Comparison of ENCODE assay signal across 1 cellular context in the genomic region with DNA sequence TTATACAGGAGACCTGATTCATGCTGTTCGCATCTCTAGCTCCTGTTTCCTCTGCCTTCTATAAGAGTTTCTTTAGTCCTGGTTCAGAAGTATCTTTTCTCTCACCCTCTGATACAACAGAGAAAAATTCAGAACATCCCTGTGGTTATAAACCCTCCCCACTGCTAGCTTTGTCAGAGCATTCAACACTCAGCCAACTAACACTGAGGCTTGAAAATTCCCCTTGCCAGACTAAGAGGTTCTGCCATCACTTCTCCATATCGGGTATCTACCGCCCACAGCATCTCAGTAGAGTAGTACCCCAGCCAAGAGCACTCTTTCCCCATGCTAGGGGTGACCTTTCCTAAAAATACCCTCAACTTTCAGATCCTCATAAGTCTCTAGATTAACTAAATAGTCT.
TF ChIP-seq lines count a peak whose summit lies in the region.

No MANE protein-coding gene starts in this region.

TF ChIP-seq in WTC11, 78 proteins besides CTCF, POLR2A, EP300 and RAD21 (continued from another document):
- TF ChIP-seq, protein P1, sequence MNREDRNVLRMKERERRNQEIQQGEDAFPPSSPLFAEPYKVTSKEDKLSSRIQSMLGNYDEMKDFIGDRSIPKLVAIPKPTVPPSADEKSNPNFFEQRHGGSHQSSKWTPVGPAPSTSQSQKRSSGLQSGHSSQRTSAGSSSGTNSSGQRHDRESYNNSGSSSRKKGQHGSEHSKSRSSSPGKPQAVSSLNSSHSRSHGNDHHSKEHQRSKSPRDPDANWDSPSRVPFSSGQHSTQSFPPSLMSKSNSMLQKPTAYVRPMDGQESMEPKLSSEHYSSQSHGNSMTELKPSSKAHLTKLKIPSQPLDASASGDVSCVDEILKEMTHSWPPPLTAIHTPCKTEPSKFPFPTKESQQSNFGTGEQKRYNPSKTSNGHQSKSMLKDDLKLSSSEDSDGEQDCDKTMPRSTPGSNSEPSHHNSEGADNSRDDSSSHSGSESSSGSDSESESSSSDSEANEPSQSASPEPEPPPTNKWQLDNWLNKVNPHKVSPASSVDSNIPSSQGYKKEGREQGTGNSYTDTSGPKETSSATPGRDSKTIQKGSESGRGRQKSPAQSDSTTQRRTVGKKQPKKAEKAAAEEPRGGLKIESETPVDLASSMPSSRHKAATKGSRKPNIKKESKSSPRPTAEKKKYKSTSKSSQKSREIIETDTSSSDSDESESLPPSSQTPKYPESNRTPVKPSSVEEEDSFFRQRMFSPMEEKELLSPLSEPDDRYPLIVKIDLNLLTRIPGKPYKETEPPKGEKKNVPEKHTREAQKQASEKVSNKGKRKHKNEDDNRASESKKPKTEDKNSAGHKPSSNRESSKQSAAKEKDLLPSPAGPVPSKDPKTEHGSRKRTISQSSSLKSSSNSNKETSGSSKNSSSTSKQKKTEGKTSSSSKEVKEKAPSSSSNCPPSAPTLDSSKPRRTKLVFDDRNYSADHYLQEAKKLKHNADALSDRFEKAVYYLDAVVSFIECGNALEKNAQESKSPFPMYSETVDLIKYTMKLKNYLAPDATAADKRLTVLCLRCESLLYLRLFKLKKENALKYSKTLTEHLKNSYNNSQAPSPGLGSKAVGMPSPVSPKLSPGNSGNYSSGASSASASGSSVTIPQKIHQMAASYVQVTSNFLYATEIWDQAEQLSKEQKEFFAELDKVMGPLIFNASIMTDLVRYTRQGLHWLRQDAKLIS (CRISPR knock-in tag; IDR thresholded peaks at IDR 0.05; ENCODE audit: borderline replicate concordance) = no peak
